Comparison of ENCODE assay signal across 29 cellular contexts in genomic region chrX:119421306-119421705, GRCh38.
"Had no signal": no experiment of that assay in that cellular context is flagged by ENCODE, and none has a peak within 500 bp of the region (broad histone marks: within the 10 kb centered on the region; RNA-seq: fewer than 3 reads in every experiment).

No MANE protein-coding gene starts in this region.

- H3K79me2 ChIP-seq: parathyroid adenoma had no signal

- H3K9me3 ChIP-seq: ovary, psoas muscle, right lobe of liver, sigmoid colon, stomach, thoracic aorta, thyroid gland, tibial nerve, upper lobe of left lung, vagina had no signal

- H3K27ac Mint-ChIP-seq: natural killer cell treated with Interleukin-12 subunit alpha and Interleukin-12 subunit beta and Interleukin-15 and Interleukin-18, amount 100 ng/mL, for 72 hours; nephron progenitor cell; progenitor cell of endocrine pancreas; stimulated activated effector memory CD8-positive, alpha-beta T cell treated with anti-CD3 and anti-CD28 coated beads, Interleukin-12 subunit alpha, Interleukin-12 subunit beta, amount 100 ng/mL, for 72 hours; stimulated activated naive B cell treated with anti-CD40 and anti-IgM and Interleukin-4, amounts not matched to agents 10 μg/mL and 1 μg/mL and 100 μg/mL, for 72 hours; stimulated activated naive CD8-positive, alpha-beta T cell treated with anti-CD3 and anti-CD28 coated beads, Interleukin-15, Interleukin-2, amounts not matched to agents 100 ng/mL and 50 ng/mL, for 24 hours had no signal

- H3K36me3 Mint-ChIP-seq: natural killer cell treated with Interleukin-12 subunit alpha and Interleukin-12 subunit beta and Interleukin-15 and Interleukin-18, amount 100 ng/mL, for 72 hours had no signal

- H3K27me3 Mint-ChIP-seq: progenitor cell of endocrine pancreas; stimulated activated naive B cell treated with anti-CD40 and anti-IgM and Interleukin-4, amounts not matched to agents 10 μg/mL and 1 μg/mL and 100 μg/mL, for 72 hours; stimulated activated naive CD8-positive, alpha-beta T cell treated with anti-CD3 and anti-CD28 coated beads, Interleukin-15, Interleukin-2, amounts not matched to agents 100 ng/mL and 50 ng/mL, for 24 hours had no signal

- H3K27me3 ChIP-seq: ovary, right lobe of liver, sigmoid colon, stomach, thyroid gland, tibial nerve, upper lobe of left lung, vagina had no signal

- H3K36me3 ChIP-seq: ovary, right lobe of liver, sigmoid colon, thoracic aorta, thyroid gland, upper lobe of left lung, vagina had no signal

- H3K27ac ChIP-seq: ovary, parathyroid adenoma, psoas muscle, right lobe of liver, sigmoid colon, stomach, thoracic aorta, thyroid gland, tibial nerve, upper lobe of left lung, vagina had no signal

- H3K4me3 Mint-ChIP-seq: natural killer cell treated with Interleukin-12 subunit alpha and Interleukin-12 subunit beta and Interleukin-15 and Interleukin-18, amount 100 ng/mL, for 72 hours; nephron progenitor cell; neural crest cell; stimulated activated effector memory CD8-positive, alpha-beta T cell treated with anti-CD3 and anti-CD28 coated beads, Interleukin-12 subunit alpha, Interleukin-12 subunit beta, amount 100 ng/mL, for 72 hours; stimulated activated naive B cell treated with anti-CD40 and anti-IgM and Interleukin-4, amounts not matched to agents 10 μg/mL and 1 μg/mL and 100 μg/mL, for 72 hours; stimulated activated naive CD8-positive, alpha-beta T cell treated with anti-CD3 and anti-CD28 coated beads, Interleukin-15, Interleukin-2, amounts not matched to agents 100 ng/mL and 50 ng/mL, for 24 hours had no signal

- H3K4me1 ChIP-seq: parathyroid adenoma, psoas muscle, sigmoid colon, stomach, thyroid gland, tibial nerve, upper lobe of left lung, vagina had no signal

- H3K4me3 ChIP-seq: ovary, psoas muscle, right lobe of liver, sigmoid colon, stomach, thoracic aorta, thyroid gland, tibial nerve, upper lobe of left lung, vagina had no signal

- H3K9ac ChIP-seq: parathyroid adenoma had no signal

- H2AFZ ChIP-seq: parathyroid adenoma had no signal

- H3K4me1 Mint-ChIP-seq: nephron progenitor cell; stimulated activated effector memory CD8-positive, alpha-beta T cell treated with anti-CD3 and anti-CD28 coated beads, Interleukin-12 subunit alpha, Interleukin-12 subunit beta, amount 100 ng/mL, for 72 hours had no signal

- DNase-seq: nephron progenitor cell; occipital lobe; ovary; posterior cingulate gyrus; psoas muscle; right cardiac atrium; right lobe of liver; sigmoid colon; small intestine; stimulated activated CD4-positive, alpha-beta T cell treated with anti-CD3 and anti-CD28 coated beads, Interleukin-15, amount 100 ng/mL, for 24 hours; stimulated activated CD4-positive, alpha-beta T cell treated with anti-CD3 and anti-CD28 coated beads, Interleukin-2, amount 100 ng/mL, for 24 hours; stimulated activated CD4-positive, alpha-beta T cell treated with anti-CD3 and anti-CD28 coated beads, Interleukin-2, amount 100 ng/mL, for 48 hours; stimulated activated CD4-positive, alpha-beta T cell treated with anti-CD3 and anti-CD28 coated beads, Interleukin-4, amount 100 ng/mL, for 24 hours; stimulated activated naive B cell treated with anti-CD40 and anti-IgM and Interleukin-4, amounts not matched to agents 10 μg/mL and 1 μg/mL and 100 μg/mL, for 72 hours; stimulated activated naive CD4-positive, alpha-beta T cell treated with Interleukin-2 at 50 U/mL for 16 hours; stomach; thyroid gland; trophoblast cell; upper lobe of left lung had no signal

- H3K9me3 Mint-ChIP-seq: natural killer cell treated with Interleukin-12 subunit alpha and Interleukin-12 subunit beta and Interleukin-15 and Interleukin-18, amount 100 ng/mL, for 72 hours; stimulated activated effector memory CD8-positive, alpha-beta T cell treated with anti-CD3 and anti-CD28 coated beads, Interleukin-12 subunit alpha, Interleukin-12 subunit beta, amount 100 ng/mL, for 72 hours; stimulated activated naive B cell treated with anti-CD40 and anti-IgM and Interleukin-4, amounts not matched to agents 10 μg/mL and 1 μg/mL and 100 μg/mL, for 72 hours; stimulated activated naive CD8-positive, alpha-beta T cell treated with anti-CD3 and anti-CD28 coated beads, Interleukin-15, Interleukin-2, amounts not matched to agents 100 ng/mL and 50 ng/mL, for 24 hours had no signal

- ATAC-seq: natural killer cell treated with Interleukin-12 subunit alpha and Interleukin-12 subunit beta and Interleukin-15 and Interleukin-18, amount 100 ng/mL, for 72 hours; psoas muscle; right cardiac atrium; right lobe of liver; stimulated activated effector memory CD8-positive, alpha-beta T cell treated with anti-CD3 and anti-CD28 coated beads, Interleukin-12 subunit alpha, Interleukin-12 subunit beta, amount 100 ng/mL, for 72 hours; stimulated activated naive B cell treated with anti-CD40 and anti-IgM and Interleukin-4, amounts not matched to agents 10 μg/mL and 1 μg/mL and 100 μg/mL, for 72 hours had no signal

- FAIRE-seq: small intestine, urothelium cell line had no signal
